ENCODE assay signal across 1 cellular context in the genomic region with DNA sequence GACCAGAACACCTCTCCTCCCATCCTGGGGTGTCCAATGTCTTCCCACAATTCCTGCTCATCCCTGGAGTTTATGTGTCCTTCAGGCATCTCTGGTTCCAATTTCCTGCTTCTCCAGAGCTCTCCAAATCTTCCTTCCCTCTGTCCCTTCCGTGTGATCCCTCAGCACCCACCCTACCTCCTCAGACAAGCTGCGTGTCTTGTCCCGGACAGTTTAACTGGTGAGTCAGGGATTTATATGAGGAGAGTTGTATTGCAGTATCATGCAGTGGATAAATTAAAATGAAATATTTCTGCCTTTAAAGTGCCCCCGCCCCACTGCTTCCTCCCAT.
TF ChIP-seq lines count a peak whose summit lies in the region.

No MANE protein-coding gene starts in this region.

TF ChIP-seq in H1, 55 proteins besides CTCF, POLR2A, EP300 and RAD21:
- no peak for TF ChIP-seq SIN3A (conservative IDR thresholded peaks at IDR 0.05 in 1 of 2, IDR thresholded peaks at IDR 0.05 in 1 of 2; ENCODE audit: low read depth in 1 of 2, low read length in 2 of 2)
- peak; percentile 18 for TF ChIP-seq ASH2L (IDR thresholded peaks at IDR 0.05; ENCODE audit: low read length)
TF ChIP-seq in H1: peak in this region for 1.
